5 cellular contexts compared by ENCODE assay signal in genomic region chr10:80480373-80480772, GRCh38. TPM values are rescaled to one million over a fixed set of nuclear protein-coding genes. Genes with fewer than 3 reads are reported as not detected.
"Had no signal": no experiment of that assay in that cellular context is flagged by ENCODE, and none has a peak within 500 bp of the region (broad histone marks: within the 10 kb centered on the region; RNA-seq: fewer than 3 reads in every experiment).

No MANE protein-coding gene starts in this region.

RNA-seq across cellular contexts. Expression of gene SH2D4B, which starts 57.3 kb away (rescaled TPM):
- total RNA-seq: heart right ventricle, left colon, left ventricle myocardium inferior, mucosa of gallbladder had no signal
- polyA plus RNA-seq: heart right ventricle, smooth muscle cell had no signal
